In genomic region chr1:151898519-151898991, GRCh38 we compare ENCODE assay signal across 10 cellular contexts. TPM values are rescaled to one million over a fixed set of nuclear protein-coding genes. Genes with fewer than 3 reads are reported as not detected.
DNase-seq lines count a peak whose midpoint lies in the region; ATAC-seq lines count a peak whose summit lies in the region.
"Had no signal": no experiment of that assay in that cellular context is flagged by ENCODE, and none has a peak within 500 bp of the region (broad histone marks: within the 10 kb centered on the region; RNA-seq: fewer than 3 reads in every experiment).

No MANE protein-coding gene starts in this region.

- H3K27ac Mint-ChIP-seq in activated CD4-positive, alpha-beta memory T cell treated with anti-CD3 and anti-CD28 coated beads, Interleukin-2, amount 10 ng/mL, durations not matched to agents 7 days and 5 days, result peak overlapping the region; percentile 95
- H3K27ac Mint-ChIP-seq: dendritic cell treated with granulocyte-macrophage colony-stimulating factor and Interleukin-4, amounts not matched to agents 40 ng/mL and 50 ng/mL, for 4 days had no signal

- peaks cover 58% of the 10 kb centered on the region for H3K4me1 Mint-ChIP-seq in activated CD4-positive, alpha-beta memory T cell treated with anti-CD3 and anti-CD28 coated beads, Interleukin-2, amount 10 ng/mL, durations not matched to agents 7 days and 5 days

- no peak for ATAC-seq in HG02763 (IDR thresholded peaks at IDR 0.05; ENCODE audit: unreplicated experiment)

- POLR2A ChIA-PET in activated CD4-positive, alpha-beta memory T cell treated with anti-CD3 and anti-CD28 coated beads, Interleukin-2, amount 10 ng/mL, durations not matched to agents 7 days and 5 days (lab: Charles Lee), result interaction anchor here (0.9 to 5.6 kb wide), 9 partner anchors 8 to 135 kb away, joined by 3 to 57 read pairs (median 3); partner anchors contain the start of genes MRPL9 and THEM4

- peak overlapping the region; percentile 71 for H3K4me3 Mint-ChIP-seq in activated CD4-positive, alpha-beta memory T cell treated with anti-CD3 and anti-CD28 coated beads, Interleukin-2, amount 10 ng/mL, durations not matched to agents 7 days and 5 days
- H3K4me3 Mint-ChIP-seq: dendritic cell treated with granulocyte-macrophage colony-stimulating factor and Interleukin-4, amounts not matched to agents 40 ng/mL and 50 ng/mL, for 4 days had no signal

- H3K27me3 Mint-ChIP-seq in activated CD4-positive, alpha-beta memory T cell treated with anti-CD3 and anti-CD28 coated beads, Interleukin-2, amount 10 ng/mL, durations not matched to agents 7 days and 5 days, result no peaks in the 10 kb centered on the region
- H3K27me3 Mint-ChIP-seq: dendritic cell treated with granulocyte-macrophage colony-stimulating factor and Interleukin-4, amounts not matched to agents 40 ng/mL and 50 ng/mL, for 4 days had no signal

- peak; percentile 37 for DNase-seq in DMS53 (lab: John Stamatoyannopoulos, UW)
- DNase-seq in DMS53 treated with DMSO at 0.1 percent for 48 hours (lab: John Stamatoyannopoulos, UW; ENCODE audit: unreplicated experiment), result no peak
- peak; percentile 68 for DNase-seq in activated CD4-positive, alpha-beta memory T cell treated with anti-CD3 and anti-CD28 coated beads, Interleukin-2, amount 10 ng/mL, durations not matched to agents 7 days and 5 days
- peak; percentile 24 for DNase-seq in effector CD8-positive, alpha-beta T cell (lab: John Stamatoyannopoulos, UW)
- peak; percentile 47 to 85 (median 71) for DNase-seq in stimulated activated naive CD4-positive, alpha-beta T cell (lab: John Stamatoyannopoulos, UW)
- DNase-seq in SIG-M5 (lab: John Stamatoyannopoulos, UW), result no peak
- no peak for DNase-seq in NCI-H2171 (lab: John Stamatoyannopoulos, UW)
- DNase-seq: 8988T had no signal

- CTCF ChIA-PET in activated CD4-positive, alpha-beta memory T cell treated with anti-CD3 and anti-CD28 coated beads, Interleukin-2, amount 10 ng/mL, durations not matched to agents 7 days and 5 days (lab: Charles Lee), result interaction anchor here (0.6 to 4.2 kb wide), 12 partner anchors 9 to 103 kb away, joined by 3 to 39 read pairs (median 6); partner anchors contain the start of gene THEM4

- peaks cover 30% of the 10 kb centered on the region for H3K9me3 Mint-ChIP-seq in activated CD4-positive, alpha-beta memory T cell treated with anti-CD3 and anti-CD28 coated beads, Interleukin-2, amount 10 ng/mL, durations not matched to agents 7 days and 5 days

- peaks cover 65% of the 10 kb centered on the region for H3K36me3 Mint-ChIP-seq in activated CD4-positive, alpha-beta memory T cell treated with anti-CD3 and anti-CD28 coated beads, Interleukin-2, amount 10 ng/mL, durations not matched to agents 7 days and 5 days (ENCODE audit: low read depth)

RNA-seq across cellular contexts. Expression of gene THEM4, which starts 10.8 kb away (rescaled TPM):
- 10 to 100 TPM; 26.3 to 28.6 TPM for total RNA-seq in activated CD4-positive, alpha-beta memory T cell treated with anti-CD3 and anti-CD28 coated beads, Interleukin-2, amount 10 ng/mL, durations not matched to agents 7 days and 5 days

RNA-seq across cellular contexts. Expression of gene THEM5, which starts 45.0 kb away (rescaled TPM):
- total RNA-seq in activated CD4-positive, alpha-beta memory T cell treated with anti-CD3 and anti-CD28 coated beads, Interleukin-2, amount 10 ng/mL, durations not matched to agents 7 days and 5 days, result not detected

RNA-seq across cellular contexts. Expression of gene C2CD4D, which starts 58.9 kb away (rescaled TPM):
- 1 to 10 TPM; 3.0 to 3.7 TPM for total RNA-seq in activated CD4-positive, alpha-beta memory T cell treated with anti-CD3 and anti-CD28 coated beads, Interleukin-2, amount 10 ng/mL, durations not matched to agents 7 days and 5 days

Comparison
In these comparisons a context has a peak if more than half of its experiments do, and no peak if none do; other contexts are left out.
1. DNase-seq: peak in DMS53 (single experiment), activated CD4-positive, alpha-beta memory T cell treated with anti-CD3 and anti-CD28 coated beads, Interleukin-2, amount 10 ng/mL, durations not matched to agents 7 days and 5 days (single experiment), effector CD8-positive, alpha-beta T cell (single experiment) and stimulated activated naive CD4-positive, alpha-beta T cell (6 of 6); none in DMS53 treated with DMSO at 0.1 percent for 48 hours (single experiment), SIG-M5 (single experiment) and NCI-H2171 (single experiment).